In the genomic region with DNA sequence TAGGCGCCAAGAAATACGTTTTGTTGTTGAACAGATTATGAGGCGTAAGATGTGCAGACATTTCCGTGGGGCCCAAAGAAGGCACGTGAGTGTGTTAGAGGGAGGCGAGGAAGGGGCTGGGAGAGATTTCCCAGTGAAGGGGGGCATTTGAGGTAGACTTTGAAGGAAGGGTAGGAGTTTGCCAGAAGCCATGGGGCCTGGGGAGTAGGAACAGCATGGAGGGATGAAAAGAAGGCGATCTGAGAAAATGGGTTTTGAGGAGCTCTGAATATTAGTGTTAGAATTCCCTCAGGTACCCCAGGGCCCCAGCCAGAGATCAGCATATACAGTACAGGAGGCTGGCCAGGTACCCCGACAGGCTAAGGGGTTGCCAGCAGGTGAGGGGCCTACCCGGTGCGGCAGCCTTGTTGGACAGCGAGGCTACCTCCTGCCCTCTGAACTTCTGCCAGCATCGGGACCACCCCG, we compare ENCODE assay signal across 8 cellular contexts. TPM values are rescaled to one million over a fixed set of nuclear protein-coding genes. Genes with fewer than 3 reads are reported as not detected.
A peak's percentile ranks its signal among the peaks of the same experiment; 100 is the strongest.
DNase-seq lines count a peak whose midpoint lies in the region; ATAC-seq and TF ChIP-seq lines count a peak whose summit lies in the region.

No MANE protein-coding gene starts in this region.

- H3K79me2 ChIP-seq in fibroblast of lung (ENCODE audit: control insufficient read depth, insufficient read depth, low read length) = peaks cover 34% of the 10 kb centered on the region

- TF ChIP-seq CTCF in fibroblast of lung (conservative IDR thresholded peaks at IDR 0.05 in 1 of 2, IDR thresholded peaks at IDR 0.05 in 1 of 2; ENCODE audit: low read depth in 1 of 2, low read length in 2 of 2) (no peak), gastrocnemius medialis (IDR thresholded peaks at IDR 0.05 in 4 of 5, conservative IDR thresholded peaks at IDR 0.05 in 1 of 5) (no peak)

- H3K27ac ChIP-seq in SJSA1 (peak overlapping the region; percentile 34), fibroblast of lung (ENCODE audit: insufficient read depth, low read length) (peak overlapping the region; percentile 62), gastrocnemius medialis (peak overlapping the region; percentile 85 to 95 (median 90))

- H3K9me3 ChIP-seq in SJSA1 (replicated peaks) = no peaks in the 10 kb centered on the region
- no peaks in the 10 kb centered on the region for H3K9me3 ChIP-seq in fibroblast of lung (ENCODE audit: control insufficient read depth, insufficient read depth, low read depth, low read length)
- no peaks in the 10 kb centered on the region for H3K9me3 ChIP-seq in gastrocnemius medialis

- H3K4me3 ChIP-seq in SJSA1 (peak overlapping the region; percentile 84), fibroblast of lung (replicated peaks in 1 of 4; ENCODE audit: control extremely low read depth in 1 of 4, insufficient read depth in 1 of 4, low read depth in 3 of 4, low read length in 4 of 4) (peak overlapping the region; percentile 71 to 84 (median 75)), gastrocnemius medialis (peak overlapping the region; percentile 89 to 94 (median 90))

- H3K4me1 ChIP-seq in SJSA1 (replicated peaks) (peaks cover 14% of the 10 kb centered on the region), fibroblast of lung (ENCODE audit: control insufficient read depth, extremely low read depth, insufficient read depth, low read length) (peaks cover 13% of the 10 kb centered on the region), gastrocnemius medialis (peaks cover 29 to 40% of the 10 kb centered on the region in 2 donors)

- H3K27me3 ChIP-seq in SJSA1 (replicated peaks) (no peaks in the 10 kb centered on the region), fibroblast of lung (ENCODE audit: control insufficient read depth, insufficient read depth, low read length) (no peaks in the 10 kb centered on the region), gastrocnemius medialis (no peaks in the 10 kb centered on the region)

- no peak overlapping the region for H3K9ac ChIP-seq in fibroblast of lung (ENCODE audit: insufficient read depth, low read length)

- DNase-seq in SJSA1 (ENCODE audit: low read depth in 1 of 2, low spot score in 2 of 2) (no peak), fibroblast of lung (ENCODE audit: low read depth in 2 of 2) (no peak), gastrocnemius medialis (no peak), NCI-H1417 (lab: John Stamatoyannopoulos, UW) (no peak), AML-193 (lab: John Stamatoyannopoulos, UW) (no peak), NCI-H1048 (lab: John Stamatoyannopoulos, UW) (no peak)
- DNase-seq in stimulated activated CD4-positive, alpha-beta T cell treated with anti-CD3 and anti-CD28 coated beads, Interleukin-2, amount 100 ng/mL, for 48 hours = no peak

- peak in 1 of 2 donors; percentile 66 for TF ChIP-seq POLR2A in gastrocnemius medialis (IDR thresholded peaks at IDR 0.05)

- peaks cover 38% of the 10 kb centered on the region for H3K36me3 ChIP-seq in SJSA1
- H3K36me3 ChIP-seq in fibroblast of lung (ENCODE audit: control insufficient read depth, insufficient read depth, low read length) = peaks cover 12% of the 10 kb centered on the region
- peaks cover 0 to 27% of the 10 kb centered on the region in 2 donors for H3K36me3 ChIP-seq in gastrocnemius medialis

- ATAC-seq in GM19455 (IDR thresholded peaks at IDR 0.05; ENCODE audit: unreplicated experiment) = peak; percentile 25
- peak; percentile 1 to 26 for ATAC-seq in gastrocnemius medialis

- in situ Hi-C loops in gastrocnemius medialis (cut with MboI; ENCODE audit: low sequenced_read_pairs in 4 of 4) = loop anchor here in 2 of 4 donors (10.0 to 25.0 kb wide), 3 partner anchors 97 to 339 kb away; a partner anchor contains a TSS

- intact Hi-C loops in gastrocnemius medialis (cut with DNase I; ENCODE audit: low total_unique reads) = loop anchor here (1.0 to 10.0 kb wide), 5 partner anchors 19 to 1353 kb away; a partner anchor contains a TSS

- H4K20me1 ChIP-seq in fibroblast of lung (ENCODE audit: control insufficient read depth, extremely low read depth, insufficient read depth, low read length) = no peaks in the 10 kb centered on the region

- H2AFZ ChIP-seq in fibroblast of lung (ENCODE audit: low read length) = peak overlapping the region; percentile 51

- peak overlapping the region; percentile 86 for H3K4me2 ChIP-seq in fibroblast of lung (ENCODE audit: extremely low read depth, insufficient read depth, low read length)

RNA-seq across cellular contexts. Expression of a gene that starts 0.4 kb away (rescaled TPM):
- total RNA-seq in SJSA1 (2014; rRNA removed; shearing (Covaris generic)) = 20.9 and 22.9 TPM in 2 replicates
- total RNA-seq in fibroblast of lung = 16.4 and 19.0 TPM in 2 replicates
- polyA plus RNA-seq in fibroblast of lung = 16.8 and 20.9 TPM in 2 replicates
- polyA plus RNA-seq in fibroblast of lung (2012) = 17.4 and 20.1 TPM in 2 replicates
- polyA minus RNA-seq in fibroblast of lung (ENCODE audit: low replicate concordance) = 47.9 and 55.7 TPM in 2 replicates
- 10 to 100 TPM; 11.4 to 25.4 (median 12.9) TPM for total RNA-seq in gastrocnemius medialis

RNA-seq across cellular contexts. Expression of a gene that starts 18.7 kb away (rescaled TPM):
- 225 and 281 TPM in 2 replicates for total RNA-seq in SJSA1 (2014; rRNA removed; shearing (Covaris generic))
- total RNA-seq in fibroblast of lung (555 and 646 TPM in 2 replicates), gastrocnemius medialis (100 to 1,000 TPM; 480 to 666 (median 533) TPM)
- polyA plus RNA-seq in fibroblast of lung = 412 and 546 TPM in 2 replicates
- polyA plus RNA-seq in fibroblast of lung (2012) = 304 and 415 TPM in 2 replicates
- 84.5 and 105 TPM in 2 replicates for polyA minus RNA-seq in fibroblast of lung (ENCODE audit: low replicate concordance)

RNA-seq across cellular contexts. Expression of a gene that starts 30.9 kb away (rescaled TPM):
- 177 and 263 TPM in 2 replicates for total RNA-seq in SJSA1 (2014; rRNA removed; shearing (Covaris generic))
- total RNA-seq in fibroblast of lung (42.9 and 44.3 TPM in 2 replicates), gastrocnemius medialis (100 to 1,000 TPM in 2 of 4 donors, 10 to 100 TPM in 2; 72.2 to 128 (median 104) TPM)
- polyA plus RNA-seq in fibroblast of lung = 41.6 and 49.3 TPM in 2 replicates
- 59.8 and 81.2 TPM in 2 replicates for polyA plus RNA-seq in fibroblast of lung (2012)
- 4.2 and 11.9 TPM in 2 replicates for polyA minus RNA-seq in fibroblast of lung (ENCODE audit: low replicate concordance)

RNA-seq across cellular contexts. Expression of a gene that starts 44.9 kb away (rescaled TPM):
- 3.9 and 4.3 TPM in 2 replicates for total RNA-seq in SJSA1 (2014; rRNA removed; shearing (Covaris generic))
- total RNA-seq in fibroblast of lung = not detected in 2 replicates
- 0.09 TPM in 1 of 2 replicates, not detected in the other for polyA plus RNA-seq in fibroblast of lung
- polyA plus RNA-seq in fibroblast of lung (2012) = 0.16 TPM in 1 of 2 replicates, not detected in the other
- polyA minus RNA-seq in fibroblast of lung (ENCODE audit: low replicate concordance) = 7.6 TPM in 1 of 2 replicates, not detected in the other
- 1 to 10 TPM in 1 of 4 donors, under 1 TPM in 3; 0.55 to 1.0 (median 0.59) TPM for total RNA-seq in gastrocnemius medialis

Comparison
In these comparisons a context has a peak if more than half of its experiments do, and no peak if none do; other contexts are left out.
1. H3K27ac ChIP-seq: peak in every context shown above with its lines; median percentile 90 in gastrocnemius medialis; 62 in fibroblast of lung; 34 in SJSA1.